ENCODE assay signal across 21 cellular contexts in genomic region chr2:38889575-38889974, GRCh38. TPM values are rescaled to one million over a fixed set of nuclear protein-coding genes. Genes with fewer than 3 reads are reported as not detected.
A peak's percentile ranks its signal among the peaks of the same experiment; 100 is the strongest.
DNase-seq lines count a peak whose midpoint lies in the region; ATAC-seq, FAIRE-seq and TF ChIP-seq lines count a peak whose summit lies in the region.
"Had no signal": no experiment of that assay in that cellular context is flagged by ENCODE, and none has a peak within 500 bp of the region (broad histone marks: within the 10 kb centered on the region; RNA-seq: fewer than 3 reads in every experiment).

TSS of gene ARHGEF33 (plus strand) at chr2:38889875. CDS start at chr2:38919448, 29,573 bp downstream.

- no peaks in the 10 kb centered on the region for H3K9me3 ChIP-seq in Loucy (ENCODE audit: insufficient read depth, low read depth, low read length)
- H3K9me3 ChIP-seq: A549, BE2C, HAP-1 had no signal

- H3K9ac ChIP-seq in Loucy (ENCODE audit: low read depth, low read length, poor library complexity, severe bottlenecking), result no peak within 1 kb of the TSS
- H3K9ac ChIP-seq: BLaER1 treated with 17β-estradiol and CSF1 and Interleukin-3, amounts not matched to agents 10 nM and 100 nM had no signal

- no peak for TF ChIP-seq CTCF in Loucy (conservative IDR thresholded peaks at IDR 0.05; ENCODE audit: low read length)

- no peaks in the 10 kb centered on the region for H3K36me3 ChIP-seq in Loucy (ENCODE audit: insufficient read depth, low read length)
- H3K36me3 ChIP-seq: BE2C; BLaER1 treated with 17β-estradiol and CSF1 and Interleukin-3, amounts not matched to agents 10 nM and 100 nM; HAP-1 had no signal

- H3K4me3 ChIP-seq in Loucy (ENCODE audit: low read length, poor library complexity, severe bottlenecking), result no peak within 1 kb of the TSS
- H3K4me3 ChIP-seq: A549; BLaER1 treated with 17β-estradiol and CSF1 and Interleukin-3, amounts not matched to agents 10 nM and 100 nM; HAP-1 had no signal

- DNase-seq in cerebellum (ENCODE audit: low spot score) (no peak), GF-D8 (lab: John Stamatoyannopoulos, UW) (no peak), hippocampal formation (lab: John Stamatoyannopoulos, UW) (no peak)
- DNase-seq: ACHN; AML-193; BE2C; CD4-positive, alpha-beta T cell; CD8-positive, alpha-beta memory T cell; DND-41; GDM1; GOT3; HFFc6 had no signal

- no peaks in the 10 kb centered on the region for H3K9me2 ChIP-seq in Loucy (replicated peaks; ENCODE audit: low read depth, low read length)

- no peaks in the 10 kb centered on the region for H3F3A ChIP-seq in Loucy (ENCODE audit: low read depth)

- no peaks in the 10 kb centered on the region for H3K4me1 ChIP-seq in Loucy (ENCODE audit: insufficient read depth, low read length, poor library complexity, severe bottlenecking)
- H3K4me1 ChIP-seq: A549; BE2C; BLaER1 treated with 17β-estradiol and CSF1 and Interleukin-3, amounts not matched to agents 10 nM and 100 nM; HAP-1 had no signal

- H3K79me2 ChIP-seq in Loucy (ENCODE audit: insufficient read depth, low read length), result no peaks in the 10 kb centered on the region

- H3K4me2 ChIP-seq in Loucy (ENCODE audit: low read depth, low read length, poor library complexity, severe bottlenecking), result no peak within 1 kb of the TSS
- H3K4me2 ChIP-seq: A549; BLaER1 treated with 17β-estradiol and CSF1 and Interleukin-3, amounts not matched to agents 10 nM and 100 nM had no signal

- H3K27me3 ChIP-seq in Loucy (ENCODE audit: insufficient read depth, low read length, poor library complexity, severe bottlenecking), result no peaks in the 10 kb centered on the region
- H3K27me3 ChIP-seq: BE2C; BLaER1 treated with 17β-estradiol and CSF1 and Interleukin-3, amounts not matched to agents 10 nM and 100 nM had no signal

- ATAC-seq in HG03135 (IDR thresholded peaks at IDR 0.05; ENCODE audit: unreplicated experiment), result no peak
- ATAC-seq: A549 had no signal

- H4K20me1 ChIP-seq in Loucy (ENCODE audit: insufficient read depth, low read length, poor library complexity, severe bottlenecking), result no peaks in the 10 kb centered on the region
- H4K20me1 ChIP-seq: BLaER1 treated with 17β-estradiol and CSF1 and Interleukin-3, amounts not matched to agents 10 nM and 100 nM had no signal

- H2AFZ ChIP-seq in Loucy (ENCODE audit: low read length), result 0 out of 2 replicates have a peak within 1 kb of the TSS, but pooled peaks have one; percentile 57

- FAIRE-seq in A204.1 (lab: Jason Lieb, UNC), result peak; percentile 9
- FAIRE-seq: A549, GM12891, GM18507, H54 had no signal

RNA-seq across cellular contexts. Expression of gene ARHGEF33, which starts in this region (rescaled TPM):
- 26.1 TPM for total RNA-seq in cerebellum
- total RNA-seq: CD4-positive, alpha-beta T cell had no signal
